18 cellular contexts compared by ENCODE assay signal in genomic region chr18:49835405-49835804, GRCh38. TPM values are rescaled to one million over a fixed set of nuclear protein-coding genes. Genes with fewer than 3 reads are reported as not detected.
DNase-seq lines count a peak whose midpoint lies in the region; ATAC-seq, FAIRE-seq and TF ChIP-seq lines count a peak whose summit lies in the region.
"Had no signal": no experiment of that assay in that cellular context is flagged by ENCODE, and none has a peak within 500 bp of the region (broad histone marks: within the 10 kb centered on the region; RNA-seq: fewer than 3 reads in every experiment).

No MANE protein-coding gene starts in this region.

- H3K4me1 ChIP-seq in GM23248 (ENCODE audit: insufficient read depth), result peaks cover 16% of the 10 kb centered on the region
- H3K4me1 ChIP-seq in astrocyte (ENCODE audit: insufficient read depth, low read length), result peaks cover 19% of the 10 kb centered on the region
- H3K4me1 ChIP-seq in right lobe of liver, result peaks cover 0 to 82% (median 35%) of the 10 kb centered on the region in 4 donors
- H3K4me1 ChIP-seq in smooth muscle cell (ENCODE audit: low read depth), result no peaks in the 10 kb centered on the region
- H3K4me1 ChIP-seq in testis, result no peaks in the 10 kb centered on the region

- WGBS in GM23248 (ENCODE audit: low coverage in 1 of 2, low lambda C conversion rate in 2 of 2, missing lambda C conversion rate in 2 of 2), 2 experiments, result 93 to 94% methylated on average over 2 of the region's 2 CpGs
- WGBS in right lobe of liver (ENCODE audit: insufficient coverage, low coverage, low lambda C conversion rate, missing lambda C conversion rate), result 41% methylated on average over 2 of the region's 2 CpGs
- 95% methylated on average over 2 of the region's 2 CpGs for whole genome bisulfite sequencing in smooth muscle cell (ENCODE audit: low lambda C conversion rate)
- 91 to 92% methylated on average over 2 of the region's 2 CpGs for WGBS in testis, 2 donors

- intact Hi-C loops in right lobe of liver (cut with DNase I) (no loop called here), testis (cut with DNase I; ENCODE audit: low total_unique reads) (no loop called here)

- no peak for FAIRE-seq in astrocyte (lab: Jason Lieb, UNC)
- FAIRE-seq: GM12892 had no signal

- DNase-seq in GM23248 (no peak), astrocyte (ENCODE audit: low read depth) (no peak), right lobe of liver (peak in 1 of 3 donors; percentile 24), smooth muscle cell (lab: John Stamatoyannopoulos, UW; ENCODE audit: unreplicated experiment) (no peak), testis (no peak), RKO (ENCODE audit: low spot score) (no peak)
- no peak for DNase-seq in activated CD8-positive, alpha-beta memory T cell treated with anti-CD3 and anti-CD28 coated beads, Interleukin-2, amount 50 U/mL, for 48 hours
- DNase-seq: C1 segment of cervical spinal cord, DMS153, GOT3, KBM-7, NCI-H1436, NCI-H2029, NCI-H2171, NCI-H446 treated with DMSO at 0.1 percent for 48 hours, NCI-H748 treated with DMSO at 0.1 percent for 48 hours, Right ventricle myocardium superior had no signal

- H3K9me3 ChIP-seq in GM23248 (ENCODE audit: low read depth), result no peaks in the 10 kb centered on the region
- no peaks in the 10 kb centered on the region for H3K9me3 ChIP-seq in astrocyte (ENCODE audit: insufficient read depth, low read depth, low read length)
- no peaks in the 10 kb centered on the region for H3K9me3 ChIP-seq in right lobe of liver
- no peaks in the 10 kb centered on the region for H3K9me3 ChIP-seq in smooth muscle cell (replicated peaks; ENCODE audit: low read depth)
- H3K9me3 ChIP-seq in testis, result no peaks in the 10 kb centered on the region

- no peaks in the 10 kb centered on the region for H4K20me1 ChIP-seq in GM23248 (ENCODE audit: insufficient read depth)
- no peaks in the 10 kb centered on the region for H4K20me1 ChIP-seq in astrocyte (ENCODE audit: insufficient read depth, low read length)
- no peaks in the 10 kb centered on the region for H4K20me1 ChIP-seq in smooth muscle cell (ENCODE audit: low read depth)

- no peaks in the 10 kb centered on the region for H3K79me2 ChIP-seq in GM23248 (ENCODE audit: insufficient read depth)
- no peaks in the 10 kb centered on the region for H3K79me2 ChIP-seq in astrocyte (ENCODE audit: insufficient read depth, low read length)
- H3K79me2 ChIP-seq in smooth muscle cell (ENCODE audit: low read depth), result no peaks in the 10 kb centered on the region

- H3K36me3 ChIP-seq in GM23248 (ENCODE audit: low read depth), result no peaks in the 10 kb centered on the region
- no peaks in the 10 kb centered on the region for H3K36me3 ChIP-seq in astrocyte (ENCODE audit: insufficient read depth, low read length)
- no peaks in the 10 kb centered on the region for H3K36me3 ChIP-seq in right lobe of liver
- no peaks in the 10 kb centered on the region for H3K36me3 ChIP-seq in smooth muscle cell (ENCODE audit: low read depth)
- H3K36me3 ChIP-seq in testis (ENCODE audit: low read depth, missing control alignments), result no peaks in the 10 kb centered on the region

- no peaks in the 10 kb centered on the region for H3K9me3 Mint-ChIP-seq in astrocyte (ENCODE audit: unreplicated experiment)

- in situ Hi-C loops in GM23248 (cut with MboI), result no loop called here

- TF ChIP-seq POLR2A in right lobe of liver (IDR thresholded peaks at IDR 0.05) (no peak), testis (IDR thresholded peaks at IDR 0.05) (no peak)

- H3K27ac Mint-ChIP-seq in astrocyte (ENCODE audit: unreplicated experiment), result peak overlapping the region; percentile 13

- H3K36me3 Mint-ChIP-seq in astrocyte (ENCODE audit: low read depth, unreplicated experiment), result no peaks in the 10 kb centered on the region

- no peaks in the 10 kb centered on the region for H3K27me3 Mint-ChIP-seq in astrocyte (ENCODE audit: low read depth, unreplicated experiment)

- no peak overlapping the region for H3K4me3 Mint-ChIP-seq in astrocyte (ENCODE audit: unreplicated experiment)

- peaks cover 34% of the 10 kb centered on the region for H3K4me1 Mint-ChIP-seq in astrocyte (ENCODE audit: low read depth, unreplicated experiment)

- H3F3A ChIP-seq in GM23248 (ENCODE audit: insufficient read depth) (peaks cover 13% of the 10 kb centered on the region; the same call in 1 of the 2 replicates), smooth muscle cell (ENCODE audit: low read depth) (no peaks in the 10 kb centered on the region)

- H3K9ac ChIP-seq in GM23248, result no peak overlapping the region
- H3K9ac ChIP-seq in astrocyte (ENCODE audit: low read length), result no peak overlapping the region
- peak overlapping the region; percentile 25 for H3K9ac ChIP-seq in smooth muscle cell (ENCODE audit: low read depth)

- H3K4me3 ChIP-seq in GM23248 (no peak overlapping the region), astrocyte (ENCODE audit: insufficient read depth, low read depth, low read length) (no peak overlapping the region), right lobe of liver (no peak overlapping the region), smooth muscle cell (no peak overlapping the region), testis (no peak overlapping the region)

- no peak for TF ChIP-seq CTCF in astrocyte (IDR thresholded peaks at IDR 0.05; ENCODE audit: insufficient read depth, low read depth, low read length)
- no peak for TF ChIP-seq CTCF in right lobe of liver (IDR thresholded peaks at IDR 0.05)
- TF ChIP-seq CTCF in smooth muscle cell (IDR thresholded peaks at IDR 0.05; ENCODE audit: borderline replicate concordance, insufficient read depth, poor library complexity, severe bottlenecking), result no peak
- no peak for TF ChIP-seq CTCF in testis (IDR thresholded peaks at IDR 0.05)

- no peaks in the 10 kb centered on the region for H3K9me2 ChIP-seq in GM23248 (ENCODE audit: insufficient read depth)

- H2AFZ ChIP-seq in GM23248 (no peak overlapping the region), astrocyte (ENCODE audit: low read depth, low read length) (no peak overlapping the region), smooth muscle cell (ENCODE audit: low read depth) (no peak overlapping the region)

- peak overlapping the region; percentile 53 for H3K4me2 ChIP-seq in GM23248 (ENCODE audit: unreplicated experiment)
- H3K4me2 ChIP-seq in astrocyte (ENCODE audit: low read length), result peak overlapping the region; percentile 21
- peak overlapping the region; percentile 28 for H3K4me2 ChIP-seq in smooth muscle cell

- H3K27me3 ChIP-seq in GM23248 (replicated peaks; ENCODE audit: insufficient read depth) (no peaks in the 10 kb centered on the region), astrocyte (ENCODE audit: insufficient read depth, low read length) (no peaks in the 10 kb centered on the region), right lobe of liver (no peaks in the 10 kb centered on the region), smooth muscle cell (ENCODE audit: low read depth) (no peaks in the 10 kb centered on the region), testis (no peaks in the 10 kb centered on the region)

- ATAC-seq in right lobe of liver, result no peak

- H3K27ac ChIP-seq in GM23248 (no peak overlapping the region), astrocyte (ENCODE audit: low read depth, low read length) (peak overlapping the region; percentile 25), right lobe of liver (peak overlapping the region; percentile 69 to 91 (median 83)), smooth muscle cell (ENCODE audit: low read depth) (peak overlapping the region; percentile 77), testis (no peak overlapping the region)

RNA-seq across cellular contexts. Expression of gene ACAA2, which starts 22.1 kb away (rescaled TPM):
- 50.3 and 55.6 TPM in 2 replicates for total RNA-seq in GM23248 (2014; rRNA removed; shearing (Covaris generic))
- polyA plus RNA-seq in GM23248 (2016; fragmentation: Nextera tagmentation; extraction: Ambion mirVana), result 94.8 and 99.6 TPM in 2 replicates
- total RNA-seq in astrocyte, result 66.4 and 75.8 TPM in 2 replicates
- 100 to 1,000 TPM; 312 to 644 (median 421) TPM for total RNA-seq in right lobe of liver
- total RNA-seq in smooth muscle cell, result 62.3 and 67.4 TPM in 2 replicates
- polyA plus RNA-seq in smooth muscle cell, result 83.1 and 94.6 TPM in 2 replicates
- 10 to 100 TPM; 42.2 to 48.7 TPM for total RNA-seq in testis
- 77.2 TPM for polyA plus RNA-seq in testis (ENCODE audit: insufficient read depth, low read depth, low replicate concordance)

Comparison
In these comparisons a context has a peak if more than half of its experiments do, and no peak if none do; other contexts are left out.
1. H3K27ac ChIP-seq: peak in astrocyte (single experiment), right lobe of liver (3 of 3) and smooth muscle cell (single experiment); none in GM23248 (single experiment) and testis (0 of 2).
2. Peak in every context shown above with its lines, with median percentiles within 50 percentile points of each other: H3K4me2 ChIP-seq.